Comparison of ENCODE assay signal across 9 cellular contexts in the genomic region with DNA sequence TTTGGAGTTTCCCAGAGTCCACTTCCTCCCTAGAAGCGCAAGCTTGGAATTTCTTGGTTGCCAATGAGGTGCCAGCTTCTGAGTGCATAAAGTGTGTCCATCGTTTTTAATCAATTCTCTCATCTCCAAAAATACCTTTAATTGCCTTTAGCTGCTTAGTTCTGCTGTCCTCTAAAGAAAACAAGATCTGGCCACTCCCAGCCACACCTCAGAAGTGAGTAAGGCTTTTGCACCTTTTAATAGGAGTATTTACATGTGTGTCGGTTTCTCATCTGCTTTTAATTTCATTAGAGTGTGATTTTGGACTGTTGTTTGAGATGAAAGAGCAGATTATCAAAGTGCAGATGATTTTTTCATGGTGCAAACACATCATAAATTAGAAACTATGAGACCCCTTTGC. TPM values are rescaled to one million over a fixed set of nuclear protein-coding genes. Genes with fewer than 3 reads are reported as not detected.
A peak's percentile ranks its signal among the peaks of the same experiment; 100 is the strongest.
DNase-seq lines count a peak whose midpoint lies in the region; ATAC-seq and TF ChIP-seq lines count a peak whose summit lies in the region.
"Had no signal": no experiment of that assay in that cellular context is flagged by ENCODE, and none has a peak within 500 bp of the region (broad histone marks: within the 10 kb centered on the region; RNA-seq: fewer than 3 reads in every experiment).

No MANE protein-coding gene starts in this region.

- peak overlapping the region; percentile 74 for H3K4me3 Mint-ChIP-seq in endothelial cell (ENCODE audit: unreplicated experiment)
- H3K4me3 Mint-ChIP-seq: type B pancreatic cell had no signal

- H3K9me2 ChIP-seq in PC-9 (ENCODE audit: insufficient read depth), result no peaks in the 10 kb centered on the region; the same call in 1 of the 2 replicates

- TF ChIP-seq CTCF in C4-2B (conservative IDR thresholded peaks at IDR 0.05) (no peak), PC-9 (conservative IDR thresholded peaks at IDR 0.05) (no peak), endothelial cell (IDR thresholded peaks at IDR 0.05; ENCODE audit: unreplicated experiment) (no peak), neutrophil (IDR thresholded peaks at IDR 0.05) (no peak)

- H3K36me3 ChIP-seq in PC-9 (ENCODE audit: low read depth), result peaks cover 76% of the 10 kb centered on the region
- H3K36me3 ChIP-seq in neutrophil, result peaks cover 5% of the 10 kb centered on the region
- peaks cover 100% of the 10 kb centered on the region for H3K36me3 ChIP-seq in MG63

- H3K4me2 ChIP-seq in PC-9, result peak overlapping the region; percentile 31

- H4K20me1 ChIP-seq in PC-9 (ENCODE audit: insufficient read depth), result peaks cover 30% of the 10 kb centered on the region

- intact Hi-C loops in PC-9 (cut with micrococcal nuclease; ENCODE audit: unreplicated experiment), result no loop called here

- H3K27ac ChIP-seq in C4-2B (peak overlapping the region; percentile 78), PC-9 (peak overlapping the region; percentile 94), neutrophil (peak overlapping the region; percentile 45)

- peaks cover 63% of the 10 kb centered on the region for H3K4me1 Mint-ChIP-seq in endothelial cell (ENCODE audit: unreplicated experiment)

- BruUV-seq in PC-9 (replicated peaks; lab: Mats Ljungman, UMichigan), result no TSS peak

- CTCF ChIA-PET in PC-9 (lab: Charles Lee), result no interaction called here

- no peaks in the 10 kb centered on the region for H3K9me3 Mint-ChIP-seq in endothelial cell (ENCODE audit: unreplicated experiment)
- H3K9me3 Mint-ChIP-seq: type B pancreatic cell had no signal

- peaks cover 91% of the 10 kb centered on the region for H3F3A ChIP-seq in PC-9 (ENCODE audit: insufficient read depth, low read depth)

- H3K4me1 ChIP-seq in PC-9 (replicated peaks; ENCODE audit: insufficient read depth) (peaks cover 86% of the 10 kb centered on the region), neutrophil (ENCODE audit: control insufficient read depth in 1 of 2, insufficient read depth in 1 of 2, low read depth in 1 of 2, low read length in 1 of 2) (peaks cover 33 to 42% of the 10 kb centered on the region in 2 experiments)

- no peak for DNase-seq in PC-9
- no peak for DNase-seq in endothelial cell (ENCODE audit: low spot score)
- DNase-seq in MG63, result no peak
- no peak for DNase-seq in NCI-H128 (lab: John Stamatoyannopoulos, UW; ENCODE audit: unreplicated experiment)
- DNase-seq in NCI-H2029 (lab: John Stamatoyannopoulos, UW), result no peak

- H3K27ac Mint-ChIP-seq in endothelial cell (ENCODE audit: unreplicated experiment), result peak overlapping the region; percentile 95
- H3K27ac Mint-ChIP-seq: type B pancreatic cell had no signal

- no peak overlapping the region for H2AFZ ChIP-seq in PC-9

- H3K27me3 Mint-ChIP-seq in endothelial cell (ENCODE audit: unreplicated experiment), result peaks cover 7% of the 10 kb centered on the region

- H3K4me3 ChIP-seq in PC-9, result no peak overlapping the region
- no peak overlapping the region for H3K4me3 ChIP-seq in neutrophil (ENCODE audit: low read depth in 1 of 2, low read length in 1 of 2)
- no peak overlapping the region for H3K4me3 ChIP-seq in MG63

- no peak for ATAC-seq in HG02884 (IDR thresholded peaks at IDR 0.05; ENCODE audit: unreplicated experiment)

- H3K9me3 ChIP-seq in PC-9 (ENCODE audit: insufficient read depth, low read depth), result 0 out of 2 replicates have a peak, but pooled peaks cover 6% of the 10 kb centered on the region
- H3K9me3 ChIP-seq in neutrophil, result no peaks in the 10 kb centered on the region
- H3K9me3 ChIP-seq in MG63, result no peaks in the 10 kb centered on the region

- H3K36me3 Mint-ChIP-seq in endothelial cell (ENCODE audit: low read depth, unreplicated experiment), result peaks cover 1% of the 10 kb centered on the region
- H3K36me3 Mint-ChIP-seq: type B pancreatic cell had no signal

- no peaks in the 10 kb centered on the region for H3K27me3 ChIP-seq in PC-9 (ENCODE audit: insufficient read depth, low read depth)
- H3K27me3 ChIP-seq in neutrophil, result no peaks in the 10 kb centered on the region
- no peaks in the 10 kb centered on the region for H3K27me3 ChIP-seq in MG63

- H3K79me2 ChIP-seq in PC-9 (ENCODE audit: low read depth), result peaks cover 100% of the 10 kb centered on the region

- POLR2A ChIA-PET in PC-9 (lab: Charles Lee; ENCODE audit: unreplicated experiment), result no interaction called here

RNA-seq across cellular contexts. Expression of a gene that starts 20.1 kb away (rescaled TPM):
- total RNA-seq in PC-9 (2021) (775 and 872 TPM in 2 replicates), endothelial cell (ENCODE audit: unreplicated experiment) (155 TPM)
- 1,423 and 1,833 TPM in 2 replicates for total RNA-seq in MG63 (2014; rRNA removed; shearing (Covaris generic); ENCODE audit: low replicate concordance)
